10 cellular contexts compared by ENCODE assay signal in the genomic region with DNA sequence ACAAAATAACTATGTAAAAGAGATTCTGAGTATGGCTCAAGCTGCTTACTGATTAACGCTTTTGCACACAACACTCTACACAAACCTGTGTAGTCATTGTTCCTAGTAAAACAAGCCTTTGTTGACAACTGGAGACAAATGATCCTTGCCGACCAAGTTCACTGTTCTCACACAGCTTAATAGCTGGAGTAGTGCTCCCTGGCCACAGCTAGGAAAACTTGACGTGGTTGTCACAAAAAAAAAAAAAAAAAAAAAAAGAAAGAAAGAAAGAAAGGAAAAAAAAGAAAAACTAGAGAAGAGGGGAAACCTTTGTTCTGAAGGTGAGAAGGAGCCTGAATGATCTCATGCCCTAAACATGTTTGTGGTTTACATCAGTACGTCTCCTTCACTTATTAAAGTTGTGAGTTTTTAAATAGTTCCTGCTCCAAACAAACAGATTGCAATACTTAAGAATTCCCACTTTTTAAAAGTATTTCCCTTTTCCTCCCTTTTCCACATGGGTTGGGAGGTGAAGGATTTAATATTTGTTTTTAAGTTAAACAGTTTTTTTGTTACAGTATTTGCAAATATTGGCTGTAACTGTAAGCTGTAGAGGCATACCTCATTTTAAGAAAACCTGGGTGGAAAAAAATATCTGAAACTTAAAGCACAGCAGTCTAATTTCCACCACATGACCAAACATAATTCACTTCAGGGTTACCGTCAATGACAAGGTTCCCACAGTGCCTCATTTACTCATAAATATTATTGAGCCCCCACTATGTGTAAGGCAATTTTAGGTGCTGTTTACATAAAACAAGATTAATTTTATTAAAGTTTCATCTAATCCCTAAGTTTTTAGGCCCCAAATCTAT.
A peak's percentile ranks its signal among the peaks of the same experiment; 100 is the strongest.
DNase-seq lines count a peak whose midpoint lies in the region; ATAC-seq and TF ChIP-seq lines count a peak whose summit lies in the region.
"Had no signal": no experiment of that assay in that cellular context is flagged by ENCODE, and none has a peak within 500 bp of the region (broad histone marks: within the 10 kb centered on the region; RNA-seq: fewer than 3 reads in every experiment).

No MANE protein-coding gene starts in this region.

- H3K36me3 ChIP-seq in fibroblast of lung (ENCODE audit: control insufficient read depth, insufficient read depth, low read length), result no peaks in the 10 kb centered on the region

- no peak overlapping the region for H3K9ac ChIP-seq in fibroblast of lung (ENCODE audit: insufficient read depth, low read length)
- H3K9ac ChIP-seq: KMS-11 had no signal

- H3K4me1 ChIP-seq in fibroblast of lung (ENCODE audit: control insufficient read depth, extremely low read depth, insufficient read depth, low read length), result peaks cover 2% of the 10 kb centered on the region

- H3K27me3 ChIP-seq in fibroblast of lung (ENCODE audit: control insufficient read depth, insufficient read depth, low read length), result no peaks in the 10 kb centered on the region

- DNase-seq in RPMI7951 (ENCODE audit: low read depth) (peak; percentile 59), fibroblast of lung (ENCODE audit: low read depth in 2 of 2) (peak; percentile 40 to 92), pons (ENCODE audit: low spot score) (peak; percentile 74), GDM1 (lab: John Stamatoyannopoulos, UW) (no peak), GOT3 (lab: John Stamatoyannopoulos, UW) (no peak), NCI-H82 treated with DMSO at 0.1 percent for 48 hours (lab: John Stamatoyannopoulos, UW; ENCODE audit: unreplicated experiment) (no peak)

- H3K4me3 ChIP-seq in fibroblast of lung (replicated peaks in 1 of 4; ENCODE audit: control extremely low read depth in 1 of 4, insufficient read depth in 1 of 4, low read depth in 3 of 4, low read length in 4 of 4), result no peak overlapping the region
- H3K4me3 ChIP-seq: skin epidermis had no signal

- ATAC-seq in GM18870 (IDR thresholded peaks at IDR 0.05; ENCODE audit: unreplicated experiment) (peak; percentile 42), GM19351 (IDR thresholded peaks at IDR 0.05; ENCODE audit: unreplicated experiment) (no peak)

- no peak overlapping the region for H3K27ac ChIP-seq in fibroblast of lung (ENCODE audit: insufficient read depth, low read length)
- H3K27ac ChIP-seq: KMS-11 had no signal

- peaks cover 3% of the 10 kb centered on the region for H3K79me2 ChIP-seq in fibroblast of lung (ENCODE audit: control insufficient read depth, insufficient read depth, low read length)

- H4K20me1 ChIP-seq in fibroblast of lung (ENCODE audit: control insufficient read depth, extremely low read depth, insufficient read depth, low read length), result no peaks in the 10 kb centered on the region

- no peak overlapping the region for H2AFZ ChIP-seq in fibroblast of lung (ENCODE audit: low read length)

- no peak for TF ChIP-seq CTCF in fibroblast of lung (conservative IDR thresholded peaks at IDR 0.05 in 1 of 2, IDR thresholded peaks at IDR 0.05 in 1 of 2; ENCODE audit: low read depth in 1 of 2, low read length in 2 of 2)

- H3K4me2 ChIP-seq in fibroblast of lung (ENCODE audit: extremely low read depth, insufficient read depth, low read length), result no peak overlapping the region
- H3K4me2 ChIP-seq: KMS-11 had no signal

- H3K9me3 ChIP-seq in fibroblast of lung (ENCODE audit: control insufficient read depth, insufficient read depth, low read depth, low read length), result no peaks in the 10 kb centered on the region

Comparison
In these comparisons a context has a peak if more than half of its experiments do, and no peak if none do; other contexts are left out.
1. DNase-seq: peak in RPMI7951 (single experiment), fibroblast of lung (2 of 2) and pons (single experiment); none in GDM1 (single experiment), GOT3 (single experiment) and NCI-H82 treated with DMSO at 0.1 percent for 48 hours (single experiment).